8 cellular contexts compared by ENCODE assay signal in genomic region chr17:38751803-38752118, GRCh38. TPM values are rescaled to one million over a fixed set of nuclear protein-coding genes. Genes with fewer than 3 reads are reported as not detected.
DNase-seq lines count a peak whose midpoint lies in the region; ATAC-seq and TF ChIP-seq lines count a peak whose summit lies in the region.

No MANE protein-coding gene starts in this region.

- peak overlapping the region; percentile 30 to 91 for H3K9ac ChIP-seq in liver (ENCODE audit: low read depth in 1 of 2, low read length in 2 of 2)

- H3K36me3 ChIP-seq in liver (ENCODE audit: control insufficient read depth in 4 of 4, insufficient read depth in 3 of 4, low read depth in 1 of 4, low read length in 3 of 4): peaks cover 1 to 11% (median 9%) of the 10 kb centered on the region in 4 donors

- no peaks in the 10 kb centered on the region for H3K27me3 ChIP-seq in liver (ENCODE audit: control insufficient read depth in 4 of 4, insufficient read depth in 4 of 4, low read length in 3 of 4)

- no peak for DNase-seq in GM12864 (ENCODE audit: low read depth)
- DNase-seq in NCI-H748 (lab: John Stamatoyannopoulos, UW; ENCODE audit: unreplicated experiment): peak; percentile 87
- DNase-seq in activated CD4-positive, alpha-beta T cell treated with anti-CD3 and anti-CD28 coated beads, Interleukin-2, amount 50 U/mL, for 48 hours: peak; percentile 87 to 89
- peak; percentile 71 to 85 for DNase-seq in dermis microvascular lymphatic vessel endothelial cell (ENCODE audit: low read depth in 2 of 2)
- peak; percentile 85 for DNase-seq in stimulated activated CD4-positive, alpha-beta T cell treated with anti-CD3 and anti-CD28 coated beads, Interleukin-4, amount 100 ng/mL, for 1 hour
- DNase-seq in mesenteric fat pad (ENCODE audit: low spot score): no peak

- H3K4me3 ChIP-seq in GM12864 (ENCODE audit: low read depth, low read length) (peak overlapping the region; percentile 86), liver (ENCODE audit: low read depth in 1 of 3, low read length in 3 of 3) (peak overlapping the region; percentile 55 to 94 (median 86))

- TF ChIP-seq CTCF in GM12864 (IDR thresholded peaks at IDR 0.05; ENCODE audit: low read depth, low read length, missing control alignments) (no peak), liver (IDR thresholded peaks at IDR 0.05; ENCODE audit: low read depth, low read length, missing input control) (no peak)

- H3K27ac ChIP-seq in liver (ENCODE audit: low read depth in 1 of 2, low read length in 2 of 2): peak overlapping the region; percentile 89 to 94

- no peaks in the 10 kb centered on the region for H3K9me3 ChIP-seq in liver (ENCODE audit: control insufficient read depth in 4 of 4, low read length in 3 of 4)

- peaks cover 13 to 52% (median 43%) of the 10 kb centered on the region in 4 donors for H3K4me1 ChIP-seq in liver (ENCODE audit: control insufficient read depth in 4 of 4, insufficient read depth in 4 of 4, low read length in 3 of 4)

- TF ChIP-seq RAD21 in liver (IDR thresholded peaks at IDR 0.05): no peak

- peak; percentile 32 for ATAC-seq in HG03432 (IDR thresholded peaks at IDR 0.05; ENCODE audit: unreplicated experiment)

- WGBS in liver: under 1% methylated on average over 32 of the region's 32 CpGs

TF ChIP-seq in liver, 16 proteins besides CTCF, POLR2A, EP300 and RAD21:
- no peak for TF ChIP-seq RXRA (IDR thresholded peaks at IDR 0.05)
- TF ChIP-seq FOXA2 (IDR thresholded peaks at IDR 0.05): no peak
- TF ChIP-seq TAF1 (conservative IDR thresholded peaks at IDR 0.05): no peak
- no peak for TF ChIP-seq NR2F2 (IDR thresholded peaks at IDR 0.05)
- TF ChIP-seq ZBTB33 (IDR thresholded peaks at IDR 0.05): no peak
- no peak for TF ChIP-seq GABPA (IDR thresholded peaks at IDR 0.05 in 1 of 2, conservative IDR thresholded peaks at IDR 0.05 in 1 of 2)
- no peak for TF ChIP-seq HNF4G (IDR thresholded peaks at IDR 0.05)
- peak; percentile 100 for TF ChIP-seq ATF3 (IDR thresholded peaks at IDR 0.05)
- TF ChIP-seq FOXA1 (IDR thresholded peaks at IDR 0.05): no peak
- TF ChIP-seq MAX (IDR thresholded peaks at IDR 0.05): no peak
- peak; percentile 88 for TF ChIP-seq YY1 (IDR thresholded peaks at IDR 0.05)
- no peak for TF ChIP-seq SP1 (IDR thresholded peaks at IDR 0.05)

RNA-seq across cellular contexts. Expression of gene PSMB3, which starts 0.8 kb away (rescaled TPM):
- total RNA-seq in dermis microvascular lymphatic vessel endothelial cell: 379 and 507 TPM in 2 replicates
- total RNA-seq in liver: 100 to 1,000 TPM; 121 to 137 TPM
- polyA plus RNA-seq in liver: 100 to 1,000 TPM; 200 to 279 TPM
- total RNA-seq in mesenteric fat pad: 145 TPM

RNA-seq across cellular contexts. Expression of gene PCGF2, which starts 3.6 kb away (rescaled TPM):
- 3.2 and 5.6 TPM in 2 replicates for total RNA-seq in dermis microvascular lymphatic vessel endothelial cell
- total RNA-seq in liver: 1 to 10 TPM; 1.2 to 2.2 TPM
- polyA plus RNA-seq in liver: 1 to 10 TPM; 1.3 to 3.2 TPM
- 40.7 TPM for total RNA-seq in mesenteric fat pad

RNA-seq across cellular contexts. Expression of gene CISD3, which starts 21.6 kb away (rescaled TPM):
- total RNA-seq in dermis microvascular lymphatic vessel endothelial cell: 2.7 and 3.7 TPM in 2 replicates
- total RNA-seq in liver: 1 to 10 TPM; 4.5 to 9.0 TPM
- 100 to 1,000 TPM in 1 of 2 donors, 10 to 100 TPM in 1; 65.6 to 152 TPM for polyA plus RNA-seq in liver
- 44.6 TPM for total RNA-seq in mesenteric fat pad

RNA-seq across cellular contexts. Expression of gene MLLT6, which starts 46.7 kb away (rescaled TPM):
- total RNA-seq in dermis microvascular lymphatic vessel endothelial cell: 12.2 and 16.7 TPM in 2 replicates
- 10 to 100 TPM in 1 of 2 donors, 1 to 10 TPM in 1; 8.5 to 22.8 TPM for total RNA-seq in liver
- 1 to 10 TPM; 3.3 to 7.7 TPM for polyA plus RNA-seq in liver
- total RNA-seq in mesenteric fat pad: 77.0 TPM

RNA-seq across cellular contexts. Expression of gene PIP4K2B, which starts 47.6 kb away (rescaled TPM):
- total RNA-seq in dermis microvascular lymphatic vessel endothelial cell: 26.8 and 41.1 TPM in 2 replicates
- total RNA-seq in liver: 10 to 100 TPM; 18.2 to 21.5 TPM
- polyA plus RNA-seq in liver: 1 to 10 TPM; 2.4 to 9.0 TPM
- 41.6 TPM for total RNA-seq in mesenteric fat pad

Comparison
In these comparisons a context has a peak if more than half of its experiments do, and no peak if none do; other contexts are left out.
1. DNase-seq: peak in NCI-H748 (single experiment), activated CD4-positive, alpha-beta T cell treated with anti-CD3 and anti-CD28 coated beads, Interleukin-2, amount 50 U/mL, for 48 hours (2 of 2), dermis microvascular lymphatic vessel endothelial cell (2 of 2) and stimulated activated CD4-positive, alpha-beta T cell treated with anti-CD3 and anti-CD28 coated beads, Interleukin-4, amount 100 ng/mL, for 1 hour (single experiment); none in GM12864 (single experiment) and mesenteric fat pad (single experiment).